Comparison of ENCODE assay signal across 23 cellular contexts in the genomic region with DNA sequence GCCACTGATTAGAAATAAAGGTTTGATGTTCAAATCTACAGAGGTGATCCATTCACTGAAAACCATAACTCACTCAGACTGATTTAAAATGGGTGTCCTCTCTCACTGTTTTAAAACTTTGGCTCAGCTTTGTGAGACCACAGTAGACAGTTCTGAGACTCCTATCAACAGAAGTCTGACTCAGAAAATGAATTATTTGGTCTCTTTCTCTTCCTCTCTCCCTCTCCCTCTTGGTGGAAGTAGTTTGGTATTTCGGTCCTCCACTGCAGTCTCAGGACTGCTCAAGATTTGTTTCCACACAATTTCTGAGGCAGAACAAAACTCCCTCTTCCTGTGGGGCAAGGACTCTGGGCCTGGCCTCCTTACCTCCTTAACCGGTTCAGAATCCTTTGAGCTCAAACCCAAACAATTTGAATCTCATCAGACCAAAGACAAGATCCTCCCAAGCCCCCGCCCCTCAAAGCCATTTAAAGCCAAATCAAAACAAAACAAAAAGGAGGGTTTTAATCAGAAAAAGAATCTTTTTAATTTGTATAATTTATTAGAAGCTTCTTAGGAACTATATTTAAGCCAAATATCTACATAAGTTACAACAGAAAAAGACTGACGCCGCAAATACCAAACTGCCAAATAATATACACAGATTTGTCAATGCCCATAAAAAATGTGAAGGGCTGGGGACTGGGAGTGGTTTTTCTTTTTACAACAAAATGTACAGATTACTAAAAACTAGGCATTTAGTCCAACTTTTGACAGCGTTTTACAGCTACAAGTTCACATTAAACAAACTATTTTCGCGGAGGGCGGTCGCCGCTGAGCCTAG. TPM values are rescaled to one million over a fixed set of nuclear protein-coding genes. Genes with fewer than 3 reads are reported as not detected.
DNase-seq lines count a peak whose midpoint lies in the region; ATAC-seq and TF ChIP-seq lines count a peak whose summit lies in the region.
"Had no signal": no experiment of that assay in that cellular context is flagged by ENCODE, and none has a peak within 500 bp of the region (broad histone marks: within the 10 kb centered on the region; RNA-seq: fewer than 3 reads in every experiment).

No MANE protein-coding gene starts in this region.

- DNase-seq in 8988T, result peak; percentile 22
- DNase-seq in DMS153 (lab: John Stamatoyannopoulos, UW), result peak; percentile 46
- DNase-seq in MV-4-11 (lab: John Stamatoyannopoulos, UW), result peak; percentile 27
- no peak for DNase-seq in left lung
- DNase-seq in HuH-7 (ENCODE audit: low spot score), result no peak
- no peak for DNase-seq in AG08395 (ENCODE audit: low spot score)
- DNase-seq: activated CD4-positive, alpha-beta memory T cell treated with anti-CD3 and anti-CD28 coated beads, Interleukin-2, amount 10 ng/mL, durations not matched to agents 7 days and 5 days; activated T-cell treated with anti-CD3 and anti-CD28 coated beads, Interleukin-2, amount 50 U/mL, for 1 hour; AML-193; cerebellar nuclear complex; effector CD4-positive, alpha-beta T cell; gastrocnemius medialis; natural killer cell; NCI-H1694 treated with DMSO at 0.1 percent for 48 hours had no signal

- no peaks in the 10 kb centered on the region for H3K9me3 ChIP-seq in left lung
- H3K9me3 ChIP-seq: gastrocnemius medialis, thoracic aorta had no signal

- intact Hi-C loops in left lung (cut with DNase I), result no loop called here

- no peaks in the 10 kb centered on the region for H3K36me3 ChIP-seq in left lung
- H3K36me3 ChIP-seq: gastrocnemius medialis, thoracic aorta had no signal

- TF ChIP-seq CTCF in left lung (IDR thresholded peaks at IDR 0.05), result no peak

- peak overlapping the region; percentile 78 to 94 for H3K27ac ChIP-seq in left lung
- H3K27ac ChIP-seq: gastrocnemius medialis, parathyroid adenoma, RWPE1, thoracic aorta had no signal

- peaks cover 93 to 98% of the 10 kb centered on the region in 2 donors for H3K27me3 ChIP-seq in left lung

- H3K4me3 ChIP-seq in left lung, result peak overlapping the region; percentile 32 to 38
- H3K4me3 ChIP-seq: thoracic aorta had no signal

- H3K4me1 ChIP-seq in left lung, result peaks cover 4 to 17% of the 10 kb centered on the region in 2 donors

- no peak for ATAC-seq in left lung
- no peak for ATAC-seq in HG03469 (IDR thresholded peaks at IDR 0.05; ENCODE audit: unreplicated experiment)
- ATAC-seq: esophagus mucosa, gastrocnemius medialis, natural killer cell, sciatic nerve had no signal

RNA-seq across cellular contexts. Expression of gene NKX2-1, which starts 3.9 kb away (rescaled TPM):
- total RNA-seq in left lung, result 100 to 1,000 TPM; 133 to 251 TPM
- total RNA-seq: activated CD4-positive, alpha-beta memory T cell treated with anti-CD3 and anti-CD28 coated beads, Interleukin-2, amount 10 ng/mL, durations not matched to agents 7 days and 5 days; esophagus mucosa; gastrocnemius medialis; kidney epithelial cell; MCF 10A; natural killer cell; NCI-H460; thoracic aorta had no signal

Comparison
In these comparisons a context has a peak if more than half of its experiments do, and no peak if none do; other contexts are left out.
1. DNase-seq: peak in 8988T (single experiment), DMS153 (single experiment) and MV-4-11 (single experiment); none in left lung (0 of 2), HuH-7 (single experiment) and AG08395 (single experiment).